In genomic region chr1:21291964-21292363, GRCh38 we compare ENCODE assay signal across 11 cellular contexts. TPM values are rescaled to one million over a fixed set of nuclear protein-coding genes. Genes with fewer than 3 reads are reported as not detected.
DNase-seq lines count a peak whose midpoint lies in the region; ATAC-seq and TF ChIP-seq lines count a peak whose summit lies in the region.
"Had no signal": no experiment of that assay in that cellular context is flagged by ENCODE, and none has a peak within 500 bp of the region (broad histone marks: within the 10 kb centered on the region; RNA-seq: fewer than 3 reads in every experiment).

No MANE protein-coding gene starts in this region.

- no peak for DNase-seq in activated naive CD4-positive, alpha-beta T cell treated with anti-CD3 and anti-CD28 coated beads, Interleukin-2, amount 10 ng/mL, durations not matched to agents 7 days and 5 days
- DNase-seq in activated naive CD4-positive, alpha-beta T cell treated with Interleukin-2 at 50 U/mL for 16 hours, result no peak
- DNase-seq in OCI-LY7 (ENCODE audit: low spot score) (no peak), stomach (no peak), DMS79 (lab: John Stamatoyannopoulos, UW) (no peak), islet precursor cell (no peak), OCI-M2 (lab: John Stamatoyannopoulos, UW; ENCODE audit: unreplicated experiment) (no peak)
- DNase-seq in effector memory CD8-positive, alpha-beta T cell, result no peak
- DNase-seq: aorta; NCI-H1048; stimulated activated CD4-positive, alpha-beta T cell treated with anti-CD3 and anti-CD28 coated beads, Interleukin-15, amount 100 ng/mL, for 24 hours had no signal

- no peaks in the 10 kb centered on the region for H3K27me3 ChIP-seq in stomach

- peaks cover 21% of the 10 kb centered on the region for H3K36me3 Mint-ChIP-seq in activated naive CD4-positive, alpha-beta T cell treated with anti-CD3 and anti-CD28 coated beads, Interleukin-2, amount 10 ng/mL, durations not matched to agents 7 days and 5 days
- peaks cover 52% of the 10 kb centered on the region for H3K36me3 Mint-ChIP-seq in effector memory CD8-positive, alpha-beta T cell (ENCODE audit: insufficient read depth)

- no peaks in the 10 kb centered on the region for H3K27me3 Mint-ChIP-seq in activated naive CD4-positive, alpha-beta T cell treated with anti-CD3 and anti-CD28 coated beads, Interleukin-2, amount 10 ng/mL, durations not matched to agents 7 days and 5 days
- no peaks in the 10 kb centered on the region for H3K27me3 Mint-ChIP-seq in effector memory CD8-positive, alpha-beta T cell

- H3K9me3 Mint-ChIP-seq in activated naive CD4-positive, alpha-beta T cell treated with anti-CD3 and anti-CD28 coated beads, Interleukin-2, amount 10 ng/mL, durations not matched to agents 7 days and 5 days, result no peaks in the 10 kb centered on the region
- H3K9me3 Mint-ChIP-seq in effector memory CD8-positive, alpha-beta T cell, result no peaks in the 10 kb centered on the region

- WGBS in stomach, 5 donors, result 89 to 96% (median 95%) methylated on average over 7 of the region's 7 CpGs

- POLR2A ChIA-PET in OCI-LY7 (lab: Charles Lee), result interaction anchor here (1.0 to 4.1 kb wide), 2 partner anchors 19 to 33 kb away, joined by 3 to 26 read pairs; no protein-coding TSS in a partner anchor

- H3K79me2 ChIP-seq in OCI-LY7 (ENCODE audit: insufficient read depth, low read depth, low read length), result no peaks in the 10 kb centered on the region; the same call in 1 of the 2 replicates

- TF ChIP-seq POLR2A in stomach (IDR thresholded peaks at IDR 0.05), result no peak

- H3K27ac ChIP-seq in OCI-LY7 (ENCODE audit: low read depth, low read length, poor library complexity, severe bottlenecking), result peak overlapping the region; percentile 90
- peak overlapping the region in 3 of 5 donors; percentile 80 to 90 (median 86) for H3K27ac ChIP-seq in stomach

- no peaks in the 10 kb centered on the region for H3K9me2 ChIP-seq in OCI-LY7 (ENCODE audit: insufficient read depth, low read length)

- TF ChIP-seq EP300 in stomach (IDR thresholded peaks at IDR 0.05), result no peak

- no TSS peak for BruUV-seq in OCI-LY7 (replicated peaks; lab: Mats Ljungman, UMichigan)

- peak overlapping the region; percentile 83 for H3K4me3 Mint-ChIP-seq in activated naive CD4-positive, alpha-beta T cell treated with anti-CD3 and anti-CD28 coated beads, Interleukin-2, amount 10 ng/mL, durations not matched to agents 7 days and 5 days
- H3K4me3 Mint-ChIP-seq in effector memory CD8-positive, alpha-beta T cell, result peak overlapping the region; percentile 83 to 94

- no peak overlapping the region for H2AFZ ChIP-seq in OCI-LY7 (ENCODE audit: low read length)

- peak overlapping the region; percentile 82 for H3K4me2 ChIP-seq in OCI-LY7 (ENCODE audit: low read length)

- peak overlapping the region; percentile 98 for H3K27ac Mint-ChIP-seq in activated naive CD4-positive, alpha-beta T cell treated with anti-CD3 and anti-CD28 coated beads, Interleukin-2, amount 10 ng/mL, durations not matched to agents 7 days and 5 days
- peak overlapping the region; percentile 96 to 99 for H3K27ac Mint-ChIP-seq in effector memory CD8-positive, alpha-beta T cell

- no peaks in the 10 kb centered on the region for H3K36me3 ChIP-seq in OCI-LY7 (ENCODE audit: insufficient read depth, low read length)
- no peaks in the 10 kb centered on the region for H3K36me3 ChIP-seq in stomach

- CTCF ChIA-PET in activated naive CD4-positive, alpha-beta T cell treated with anti-CD3 and anti-CD28 coated beads, Interleukin-2, amount 10 ng/mL, durations not matched to agents 7 days and 5 days (lab: Charles Lee), result interaction anchor here (0.8 to 6.7 kb wide), 7 partner anchors 21 to 76 kb away, joined by 3 to 50 read pairs (median 8); no protein-coding TSS in a partner anchor
- CTCF ChIA-PET in OCI-LY7 (lab: Charles Lee; ENCODE audit: unreplicated experiment), result no interaction called here

- peaks cover 83% of the 10 kb centered on the region for H3K4me1 Mint-ChIP-seq in activated naive CD4-positive, alpha-beta T cell treated with anti-CD3 and anti-CD28 coated beads, Interleukin-2, amount 10 ng/mL, durations not matched to agents 7 days and 5 days
- peaks cover 61 to 67% of the 10 kb centered on the region in 2 donors for H3K4me1 Mint-ChIP-seq in effector memory CD8-positive, alpha-beta T cell (ENCODE audit: low read depth in 2 of 2)

- intact Hi-C loops in OCI-LY7 (cut with micrococcal nuclease; ENCODE audit: unreplicated experiment) (no loop called here), stomach (cut with DNase I; ENCODE audit: low total_unique reads) (no loop called here)

- TF ChIP-seq CTCF in OCI-LY7 (conservative IDR thresholded peaks at IDR 0.05; ENCODE audit: low read length) (no peak), stomach (IDR thresholded peaks at IDR 0.05) (no peak)

- H3K9me3 ChIP-seq in OCI-LY7 (ENCODE audit: low read length) (no peaks in the 10 kb centered on the region), stomach (no peaks in the 10 kb centered on the region)

- peaks cover 5% of the 10 kb centered on the region; the same call in 1 of the 2 replicates for H4K20me1 ChIP-seq in OCI-LY7 (ENCODE audit: insufficient read depth, low read length)

- H3K4me1 ChIP-seq in OCI-LY7 (ENCODE audit: insufficient read depth, low read length, poor library complexity, severe bottlenecking), result peaks cover 80% of the 10 kb centered on the region
- H3K4me1 ChIP-seq in stomach, result peaks cover 58 to 95% (median 78%) of the 10 kb centered on the region in 4 donors

- H3K4me3 ChIP-seq in OCI-LY7 (ENCODE audit: low read depth, low read length, poor library complexity, severe bottlenecking) (peak overlapping the region; percentile 65), stomach (no peak overlapping the region)

- ATAC-seq in effector memory CD8-positive, alpha-beta T cell (replicated peaks), result no peak

RNA-seq across cellular contexts. Expression of gene ECE1, which starts 1.7 kb away (rescaled TPM):
- 13.5 and 20.0 TPM in 2 replicates for total RNA-seq in OCI-LY7 (2014; rRNA removed; shearing (Covaris generic))
- total RNA-seq in OCI-LY7 (2022), result 25.3 and 32.8 TPM in 2 replicates
- 100 to 1,000 TPM in 2 of 5 donors, 10 to 100 TPM in 3; 40.2 to 574 (median 71.4) TPM for total RNA-seq in stomach
- 10 to 100 TPM; 17.6 to 30.9 (median 25.4) TPM for polyA plus RNA-seq in stomach
